In genomic region chr13:26220575-26220974, GRCh38 we compare ENCODE assay signal across 8 cellular contexts. TPM values are rescaled to one million over a fixed set of nuclear protein-coding genes. Genes with fewer than 3 reads are reported as not detected.
DNase-seq lines count a peak whose midpoint lies in the region; ATAC-seq and TF ChIP-seq lines count a peak whose summit lies in the region.

No MANE protein-coding gene starts in this region.

- H3K4me2 ChIP-seq in KMS-11: peak overlapping the region; percentile 69

- H3K36me3 Mint-ChIP-seq in MCF 10A (ENCODE audit: insufficient read depth, unreplicated experiment): peaks cover 54% of the 10 kb centered on the region
- H3K36me3 Mint-ChIP-seq in mesothelial cell of epicardium: peaks cover 11% of the 10 kb centered on the region

- H4K20me1 ChIP-seq in KMS-11 (ENCODE audit: insufficient read depth): no peaks in the 10 kb centered on the region

- H3K9me3 Mint-ChIP-seq in MCF 10A (ENCODE audit: unreplicated experiment) (no peaks in the 10 kb centered on the region), mesothelial cell of epicardium (no peaks in the 10 kb centered on the region)

- H3K27me3 Mint-ChIP-seq in MCF 10A (ENCODE audit: insufficient read depth, unreplicated experiment) (no peaks in the 10 kb centered on the region), mesothelial cell of epicardium (ENCODE audit: low read depth) (no peaks in the 10 kb centered on the region)

- H3K4me1 Mint-ChIP-seq in MCF 10A (ENCODE audit: insufficient read depth, unreplicated experiment) (peaks cover 20% of the 10 kb centered on the region), mesothelial cell of epicardium (peaks cover 28% of the 10 kb centered on the region)

- no peak overlapping the region for H3K9ac ChIP-seq in KMS-11

- H3K4me3 ChIP-seq in BJ (ENCODE audit: low read depth, low read length): peak overlapping the region; percentile 71; the same call in 1 of the 2 replicates
- H3K4me3 ChIP-seq in KMS-11 (IDR thresholded peaks at IDR 0.05; ENCODE audit: insufficient read depth, low read depth, low read length): no peak overlapping the region
- H3K4me3 ChIP-seq in thyroid gland (replicated peaks in 1 of 3): no peak overlapping the region

- no peak overlapping the region for H3K27ac Mint-ChIP-seq in MCF 10A (ENCODE audit: low read depth, unreplicated experiment)
- H3K27ac Mint-ChIP-seq in mesothelial cell of epicardium: no peak overlapping the region

- DNase-seq in BJ (ENCODE audit: low read depth): peak; percentile 3
- DNase-seq in MCF 10A (ENCODE audit: unreplicated experiment): peak; percentile 64
- no peak for DNase-seq in mesothelial cell of epicardium (ENCODE audit: low spot score in 2 of 2, unreplicated experiment in 2 of 2)
- DNase-seq in inferior parietal cortex (ENCODE audit: extremely low spot score): no peak
- no peak for DNase-seq in NCI-H2029 (lab: John Stamatoyannopoulos, UW)
- DNase-seq in thyroid gland: no peak

- no peaks in the 10 kb centered on the region for H3K27me3 ChIP-seq in BJ (ENCODE audit: control insufficient read depth, insufficient read depth, low read length)
- H3K27me3 ChIP-seq in KMS-11 (ENCODE audit: insufficient read depth, low read depth): no peaks in the 10 kb centered on the region
- no peaks in the 10 kb centered on the region for H3K27me3 ChIP-seq in thyroid gland

- BruUV-seq in MCF 10A (replicated peaks; lab: Mats Ljungman, UMichigan): no TSS peak

- no peak overlapping the region for H3K27ac ChIP-seq in KMS-11
- no peak overlapping the region for H3K27ac ChIP-seq in thyroid gland

- POLR2A ChIA-PET in BJ (lab: Charles Lee): no interaction called here
- POLR2A ChIA-PET in MCF 10A (lab: Yijun Ruan, JAX): interaction anchor here (0.6 to 3.7 kb wide), 14 partner anchors 9 to 337 kb away, joined by 3 to 48 read pairs (median 4); partner anchors contain the start of genes CDK8 and WASF3

- H3K9me3 ChIP-seq in thyroid gland: no peaks in the 10 kb centered on the region

- 87 to 93% methylated on average over 2 of the region's 2 CpGs for WGBS in thyroid gland, 2 donors

- peaks cover 12% of the 10 kb centered on the region for H3K4me1 ChIP-seq in KMS-11 (ENCODE audit: low read depth, poor library complexity, severe bottlenecking)
- peaks cover 8 to 11% of the 10 kb centered on the region in 2 donors for H3K4me1 ChIP-seq in thyroid gland

- intact Hi-C loops in MCF 10A (cut with micrococcal nuclease): no loop called here
- intact Hi-C loops in thyroid gland (cut with DNase I): no loop called here

- TF ChIP-seq CTCF in BJ (IDR thresholded peaks at IDR 0.05; ENCODE audit: insufficient read depth, low read depth, low read length) (no peak), KMS-11 (conservative IDR thresholded peaks at IDR 0.05; ENCODE audit: low read depth, low read length) (no peak), MCF 10A (IDR thresholded peaks at IDR 0.05; ENCODE audit: unreplicated experiment) (no peak), mesothelial cell of epicardium (IDR thresholded peaks at IDR 0.05; ENCODE audit: unreplicated experiment) (no peak), thyroid gland (IDR thresholded peaks at IDR 0.05) (no peak)

- H3K36me3 ChIP-seq in BJ (ENCODE audit: control insufficient read depth, insufficient read depth, low read length): peaks cover 6% of the 10 kb centered on the region
- no peaks in the 10 kb centered on the region; the same call in 1 of the 2 replicates for H3K36me3 ChIP-seq in KMS-11 (ENCODE audit: insufficient read depth)
- H3K36me3 ChIP-seq in thyroid gland: peaks cover 32 to 33% of the 10 kb centered on the region in 2 donors

- TF ChIP-seq POLR2A in thyroid gland (IDR thresholded peaks at IDR 0.05): no peak

- no peak for ATAC-seq in GM21529 (IDR thresholded peaks at IDR 0.05; ENCODE audit: unreplicated experiment)

- CTCF ChIA-PET in BJ (lab: Yijun Ruan, JAX) (interaction anchor here (0.9 to 1.7 kb wide), 2 partner anchors 10 to 35 kb away, joined by 3 to 7 read pairs; no protein-coding TSS in a partner anchor), MCF 10A (lab: Yijun Ruan, JAX) (interaction anchor here (1.1 to 1.7 kb wide), 3 partner anchors 9 to 36 kb away, joined by 4 to 6 read pairs (median 4); no protein-coding TSS in a partner anchor)

- H3K4me3 Mint-ChIP-seq in MCF 10A (ENCODE audit: unreplicated experiment): peak overlapping the region; percentile 99
- H3K4me3 Mint-ChIP-seq in mesothelial cell of epicardium: peak overlapping the region; percentile 100

- H2AFZ ChIP-seq in KMS-11 (ENCODE audit: low read depth): no peak overlapping the region

- H3K79me2 ChIP-seq in KMS-11 (ENCODE audit: insufficient read depth, low read depth): peaks cover 15% of the 10 kb centered on the region; the same call in 1 of the 2 replicates

RNA-seq across cellular contexts. Expression of gene RNF6, which starts 1.5 kb away (rescaled TPM):
- 19.1 and 35.8 TPM in 2 replicates for polyA plus RNA-seq in BJ (2011; rRNA removed)
- polyA minus RNA-seq in BJ (2011; rRNA and poly(A)+ RNA removed): 18.0 and 19.1 TPM in 2 replicates
- total RNA-seq in MCF 10A (2022): 81.9 and 86.7 TPM in 2 replicates
- 22.5 to 24.2 TPM (median 22.8 TPM) in 3 replicates for total RNA-seq in mesothelial cell of epicardium
- 10 to 100 TPM; 21.5 to 28.8 (median 25.0) TPM for total RNA-seq in thyroid gland

RNA-seq across cellular contexts. Expression of gene CDK8, which starts 33.4 kb away (rescaled TPM):
- 13.7 and 15.4 TPM in 2 replicates for polyA plus RNA-seq in BJ (2011; rRNA removed)
- polyA minus RNA-seq in BJ (2011; rRNA and poly(A)+ RNA removed): 20.1 and 29.4 TPM in 2 replicates
- 20.6 and 22.2 TPM in 2 replicates for total RNA-seq in MCF 10A (2022)
- 25.3 to 26.3 TPM (median 25.6 TPM) in 3 replicates for total RNA-seq in mesothelial cell of epicardium
- 10 to 100 TPM; 14.2 to 16.2 (median 15.1) TPM for total RNA-seq in thyroid gland

Comparison
In these comparisons a context has a peak if more than half of its experiments do, and no peak if none do; other contexts are left out.
1. DNase-seq: peak in BJ (single experiment) and MCF 10A (single experiment); none in mesothelial cell of epicardium (0 of 2), inferior parietal cortex (single experiment), NCI-H2029 (single experiment) and thyroid gland (0 of 2).